In genomic region chr18:30763913-30764350, GRCh38 we compare ENCODE assay signal across 23 cellular contexts.
DNase-seq lines count a peak whose midpoint lies in the region; ATAC-seq, FAIRE-seq and TF ChIP-seq lines count a peak whose summit lies in the region.
"Had no signal": no experiment of that assay in that cellular context is flagged by ENCODE, and none has a peak within 500 bp of the region (broad histone marks: within the 10 kb centered on the region; RNA-seq: fewer than 3 reads in every experiment).

No MANE protein-coding gene starts in this region.

- 2% methylated on average over 3 of the region's 3 CpGs; no CpG with 5 or more reads in 1 of the 2 experiments for WGBS in H1 (ENCODE audit: extremely low coverage in 1 of 2, insufficient coverage in 1 of 2, insufficient read length in 1 of 2, insufficient replicate concordance in 2 of 2, low coverage in 1 of 2, low lambda C conversion rate in 2 of 2, missing lambda C conversion rate in 1 of 2), 2 experiments
- 20% methylated on average over 3 of the region's 3 CpGs for WGBS in lung, 2 donors

- H2AK5ac ChIP-seq in H1 (ENCODE audit: low read depth, low read length) = no peak overlapping the region

- peak overlapping the region; percentile 0 to 35; a peak in 3 of 4 replicates for H3K4me2 ChIP-seq in H1 (ENCODE audit: insufficient read depth in 1 of 2, low read depth in 2 of 2, low read length in 2 of 2)

- H3K4me1 ChIP-seq in H1 (replicated peaks in 1 of 4; ENCODE audit: control insufficient read depth in 3 of 4, insufficient read depth in 4 of 4, low read length in 3 of 4) = peaks cover 0 to 6% (median 1%) of the 10 kb centered on the region in 4 experiments; a peak in 4 of 7 replicates
- no peaks in the 10 kb centered on the region for H3K4me1 ChIP-seq in lung (ENCODE audit: control insufficient read depth in 2 of 2, insufficient read depth in 2 of 2, low read length in 2 of 2)
- H3K4me1 ChIP-seq: adrenal gland, parathyroid adenoma, stomach had no signal

- TF ChIP-seq POLR2A in H1 (IDR thresholded peaks at IDR 0.05; ENCODE audit: control extremely low read depth in 1 of 2, low read depth in 2 of 2, low read length in 2 of 2) = no peak

- H3K23ac ChIP-seq in H1 (ENCODE audit: insufficient read length) = no peak overlapping the region

- H2BK5ac ChIP-seq in H1 (ENCODE audit: low read depth, low read length) = no peak overlapping the region; the same call in 1 of the 2 replicates

- TF ChIP-seq CTCF in H1 (IDR thresholded peaks at IDR 0.05; ENCODE audit: control extremely low read depth in 1 of 3, insufficient read depth in 1 of 3, low read depth in 1 of 3, low read length in 3 of 3) = no peak
- TF ChIP-seq CTCF in lung (IDR thresholded peaks at IDR 0.05; ENCODE audit: control extremely low read depth, extremely low read depth) = no peak
- no peak for TF ChIP-seq CTCF in WERI-Rb-1 (IDR thresholded peaks at IDR 0.05; ENCODE audit: low read depth, low read length)
- TF ChIP-seq CTCF in endothelial cell (IDR thresholded peaks at IDR 0.05; ENCODE audit: unreplicated experiment) = no peak

- H3K9me3 ChIP-seq in H1 (ENCODE audit: insufficient read depth in 2 of 2, low read depth in 1 of 2, low read length in 1 of 2) = peaks cover 0 to 2% of the 10 kb centered on the region in 2 experiments; a peak in 1 of 4 replicates
- H3K9me3 ChIP-seq in lung (ENCODE audit: control insufficient read depth in 2 of 2, insufficient read depth in 1 of 2, low read length in 1 of 2) = no peaks in the 10 kb centered on the region
- no peaks in the 10 kb centered on the region for H3K9me3 ChIP-seq in WERI-Rb-1 (ENCODE audit: severe bottlenecking)
- H3K9me3 ChIP-seq: adrenal gland, stomach had no signal

- no peak overlapping the region for H2BK120ac ChIP-seq in H1 (replicated peaks; ENCODE audit: low read depth, low read length)

- H3K27me3 Mint-ChIP-seq in endothelial cell (ENCODE audit: unreplicated experiment) = no peaks in the 10 kb centered on the region
- H3K27me3 Mint-ChIP-seq: B cell had no signal

- no peak overlapping the region for H4K5ac ChIP-seq in H1 (ENCODE audit: insufficient read length, low read depth, low read length)

- H2BK15ac ChIP-seq in H1 (ENCODE audit: low read length) = no peak overlapping the region

- no peak overlapping the region for H3K27ac ChIP-seq in H1 (ENCODE audit: low read depth, low read length)
- no peak overlapping the region for H3K27ac ChIP-seq in lung (ENCODE audit: low read depth in 1 of 2, low read length in 1 of 2)
- H3K27ac ChIP-seq in WERI-Rb-1 = no peak overlapping the region
- H3K27ac ChIP-seq: adrenal gland, cardiac muscle cell, epithelial cell of prostate, GM23248, parathyroid adenoma, stomach had no signal

- FAIRE-seq in H1 (lab: Jason Lieb, UNC) = peak; percentile 97
- FAIRE-seq: HTR-8/SVneo, TTC549 had no signal

- peak; percentile 66 for DNase-seq in NCI-H1092 treated with DMSO at 0.1 percent for 48 hours (lab: John Stamatoyannopoulos, UW)
- DNase-seq in NCI-H1092 (lab: John Stamatoyannopoulos, UW) = no peak
- peak in 1 of 2 experiments; percentile 61 for DNase-seq in H1 (ENCODE audit: low read depth in 1 of 2, low spot score in 2 of 2)
- no peak for DNase-seq in lung (ENCODE audit: low spot score)
- DNase-seq in WERI-Rb-1 = no peak
- DNase-seq in NCI-H1436 treated with DMSO at 0.1 percent for 48 hours (lab: John Stamatoyannopoulos, UW) = no peak
- no peak for DNase-seq in endothelial cell (ENCODE audit: low spot score)
- no peak for DNase-seq in NCI-H526 treated with DMSO at 0.1 percent for 48 hours (lab: John Stamatoyannopoulos, UW)
- DNase-seq: activated gamma-delta T cell treated with Interleukin-2 at 50 U/mL for 16 hours, adrenal gland, dermis blood vessel endothelial cell, foreskin fibroblast, GM23248, hypothalamus, NCI-H1436, stomach, trophoblast cell had no signal

- ATAC-seq in lung (ENCODE audit: insufficient read depth, low FRiP score) = peak; percentile 38

- CTCF ChIA-PET in H1 (lab: Charles Lee; ENCODE audit: partially characterized antibody) = interaction anchor here (1.3 kb wide), 1 partner anchor 387 kb away, joined by 3 read pairs; no protein-coding TSS in a partner anchor

- H3K4me3 ChIP-seq in H1 (ENCODE audit: extremely low read depth in 1 of 4, insufficient read depth in 2 of 4, low read depth in 3 of 4, low read length in 4 of 4) (peak overlapping the region in 1 of 4 experiments; percentile 21; a peak in 1 of 8 replicates), lung (no peak overlapping the region), WERI-Rb-1 (ENCODE audit: low read depth, low read length) (no peak overlapping the region)
- H3K4me3 ChIP-seq: adrenal gland, cardiac muscle cell, GM23248, stomach had no signal

- no peak overlapping the region for H3K18ac ChIP-seq in H1 (ENCODE audit: extremely low read depth, low read length)

- no peaks in the 10 kb centered on the region for H3K79me2 ChIP-seq in H1 (ENCODE audit: control insufficient read depth in 1 of 2, insufficient read depth in 2 of 2, low read length in 2 of 2)
- H3K79me2 ChIP-seq: parathyroid adenoma had no signal

- no peak overlapping the region for H3K27ac Mint-ChIP-seq in endothelial cell (ENCODE audit: unreplicated experiment)
- H3K27ac Mint-ChIP-seq: B cell had no signal

- H3K56ac ChIP-seq in H1 (replicated peaks; ENCODE audit: insufficient read length, low read depth, low read length) = no peak overlapping the region

- H3K79me1 ChIP-seq in H1 (ENCODE audit: low read depth, low read length) = no peaks in the 10 kb centered on the region

- no peaks in the 10 kb centered on the region for H3K9me3 Mint-ChIP-seq in endothelial cell (ENCODE audit: unreplicated experiment)

- no peak overlapping the region for H2BK12ac ChIP-seq in H1 (ENCODE audit: low read depth, low read length)

- no peaks in the 10 kb centered on the region for H3K36me3 Mint-ChIP-seq in endothelial cell (ENCODE audit: low read depth, unreplicated experiment)

- peaks cover 12% of the 10 kb centered on the region for H3K4me1 Mint-ChIP-seq in endothelial cell (ENCODE audit: unreplicated experiment)
- H3K4me1 Mint-ChIP-seq: B cell had no signal

- H4K8ac ChIP-seq in H1 (ENCODE audit: extremely low read depth, insufficient read depth, low read length) = no peak overlapping the region

- H2AFZ ChIP-seq in H1 (ENCODE audit: low read length) = no peak overlapping the region
- H2AFZ ChIP-seq: GM23248, parathyroid adenoma had no signal

- no peak overlapping the region for H3K9ac ChIP-seq in H1 (replicated peaks in 1 of 4; ENCODE audit: extremely low read depth in 1 of 4, low read depth in 3 of 4, low read length in 3 of 4)
- H3K9ac ChIP-seq: GM23248, parathyroid adenoma had no signal

- TF ChIP-seq RAD21 in H1 (IDR thresholded peaks at IDR 0.05 in 1 of 2, conservative IDR thresholded peaks at IDR 0.05 in 1 of 2; ENCODE audit: low read depth in 2 of 2, low read length in 2 of 2) = no peak

- POLR2A ChIA-PET in H1 (lab: Charles Lee; ENCODE audit: partially characterized antibody) = no interaction called here

- H4K20me1 ChIP-seq in H1 (replicated peaks in 1 of 2; ENCODE audit: control insufficient read depth in 1 of 2, insufficient read depth in 2 of 2, low read length in 2 of 2) = no peaks in the 10 kb centered on the region

- H3K23me2 ChIP-seq in H1 (ENCODE audit: low read depth, low read length) = no peaks in the 10 kb centered on the region

- H4K91ac ChIP-seq in H1 (replicated peaks; ENCODE audit: insufficient read length, low read length) = no peak overlapping the region

- no peaks in the 10 kb centered on the region; a peak in 1 of 8 replicates for H3K36me3 ChIP-seq in H1 (ENCODE audit: control insufficient read depth in 2 of 4, insufficient read depth in 4 of 4, low read length in 3 of 4)
- no peaks in the 10 kb centered on the region for H3K36me3 ChIP-seq in lung (ENCODE audit: control insufficient read depth in 2 of 2, insufficient read depth in 2 of 2, low read length in 2 of 2)
- no peaks in the 10 kb centered on the region for H3K36me3 ChIP-seq in WERI-Rb-1
- H3K36me3 ChIP-seq: adrenal gland, cardiac muscle cell, stomach had no signal

- no peak overlapping the region for H3K4me3 Mint-ChIP-seq in endothelial cell (ENCODE audit: unreplicated experiment)
- H3K4me3 Mint-ChIP-seq: B cell had no signal

- H2BK20ac ChIP-seq in H1 (ENCODE audit: low read length) = no peak overlapping the region

- no peak overlapping the region for H3K14ac ChIP-seq in H1 (ENCODE audit: insufficient read length)

- H3K27me3 ChIP-seq in H1 (replicated peaks in 1 of 4; ENCODE audit: control insufficient read depth in 3 of 4, extremely low read depth in 1 of 4, insufficient read depth in 3 of 4, low read length in 3 of 4) (peaks cover 0 to 16% (median 4%) of the 10 kb centered on the region in 4 experiments; a peak in 5 of 7 replicates), lung (ENCODE audit: control insufficient read depth, insufficient read depth) (no peaks in the 10 kb centered on the region), WERI-Rb-1 (ENCODE audit: insufficient read depth, low read depth, severe bottlenecking) (no peaks in the 10 kb centered on the region)
- H3K27me3 ChIP-seq: adrenal gland, cardiac muscle cell, stomach had no signal

- no peak for TF ChIP-seq EP300 in H1 (IDR thresholded peaks at IDR 0.05; ENCODE audit: borderline replicate concordance in 1 of 2, low read depth in 2 of 2, low read length in 2 of 2)

- H3K4ac ChIP-seq in H1 (replicated peaks; ENCODE audit: insufficient read length, low read depth, low read length) = no peak overlapping the region

TF ChIP-seq in H1, 55 proteins besides CTCF, POLR2A, EP300 and RAD21 (continues in another document):
- TF ChIP-seq SP2 (IDR thresholded peaks at IDR 0.05; ENCODE audit: low read length) (no peak), SIX5 (IDR thresholded peaks at IDR 0.05; ENCODE audit: low read depth, low read length) (no peak), TCF12 (IDR thresholded peaks at IDR 0.05; ENCODE audit: low read depth, low read length) (no peak), KDM4A (IDR thresholded peaks at IDR 0.05; ENCODE audit: low read depth, low read length, severe bottlenecking) (no peak), CEBPB (IDR thresholded peaks at IDR 0.05; ENCODE audit: low read depth, low read length) (no peak), YY1 (IDR thresholded peaks at IDR 0.05; ENCODE audit: low read depth, low read length) (no peak), HDAC2 (IDR thresholded peaks at IDR 0.05; ENCODE audit: borderline replicate concordance in 1 of 2, low read depth in 2 of 2, low read length in 2 of 2) (peak in 1 of 2 experiments; percentile 46; a peak in 2 of 4 replicates), POU5F1 (IDR thresholded peaks at IDR 0.05; ENCODE audit: low read depth, low read length) (peak; percentile 70; the same call in 1 of the 2 replicates), ZNF274 (IDR thresholded peaks at IDR 0.05; ENCODE audit: borderline replicate concordance, extremely low read depth, low read length) (no peak), MAX (IDR thresholded peaks at IDR 0.05) (no peak), NANOG (IDR thresholded peaks at IDR 0.05; ENCODE audit: insufficient read depth, low read depth, low read length, poor library complexity, severe bottlenecking) (peak; percentile 85)
